In the genomic region with DNA sequence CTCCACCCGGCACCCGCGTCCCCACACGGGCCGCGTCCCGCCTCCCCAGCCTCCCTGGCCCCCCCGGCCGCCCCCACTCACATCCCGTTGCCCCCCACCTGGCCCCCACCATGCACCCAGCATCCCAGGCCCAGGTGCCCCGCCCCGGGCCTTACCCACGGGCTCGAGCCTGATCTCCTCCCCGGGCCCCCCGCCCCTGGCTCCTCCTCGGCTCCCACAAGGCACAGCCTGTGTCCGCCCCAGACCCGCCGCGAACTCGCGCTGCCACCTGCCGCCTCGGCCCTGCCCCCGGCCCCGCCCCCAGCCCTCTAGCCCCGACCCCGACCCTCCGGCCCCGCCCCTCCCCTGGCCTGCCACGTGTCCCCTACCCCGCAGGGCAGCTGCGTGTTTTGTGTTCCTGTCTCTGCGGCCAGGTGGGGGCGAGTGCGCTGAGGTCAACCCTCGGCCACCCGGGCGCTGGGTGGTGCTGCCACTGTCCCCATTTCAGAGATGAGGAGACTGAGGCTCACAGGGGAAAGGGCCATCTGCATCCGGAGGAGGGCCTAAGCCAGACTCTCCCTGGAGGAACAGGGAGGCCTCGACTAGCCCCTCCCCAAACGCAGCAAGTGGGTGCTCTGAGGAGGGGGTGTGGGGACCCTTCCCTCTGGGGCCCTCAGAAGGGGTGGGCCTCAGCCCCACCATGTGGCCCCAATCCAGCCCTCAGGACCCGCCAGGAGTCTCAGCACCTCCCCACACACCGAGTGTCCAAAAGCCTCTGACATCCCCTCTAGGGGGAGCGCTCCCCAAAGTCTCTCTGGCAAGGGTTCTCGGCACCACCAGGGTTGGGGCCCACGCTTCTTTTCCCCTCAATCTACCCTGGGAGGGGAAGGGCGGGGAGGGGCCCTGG, we compare ENCODE assay signal across 1 cellular context.
A peak's percentile ranks its signal among the peaks of the same experiment; 100 is the strongest.
TF ChIP-seq lines count a peak whose summit lies in the region.

No MANE protein-coding gene starts in this region.

TF ChIP-seq in HepG2, 621 proteins besides CTCF, POLR2A, EP300 and RAD21 (continued from another document and continues in another):
- TF ChIP-seq, protein P1, sequence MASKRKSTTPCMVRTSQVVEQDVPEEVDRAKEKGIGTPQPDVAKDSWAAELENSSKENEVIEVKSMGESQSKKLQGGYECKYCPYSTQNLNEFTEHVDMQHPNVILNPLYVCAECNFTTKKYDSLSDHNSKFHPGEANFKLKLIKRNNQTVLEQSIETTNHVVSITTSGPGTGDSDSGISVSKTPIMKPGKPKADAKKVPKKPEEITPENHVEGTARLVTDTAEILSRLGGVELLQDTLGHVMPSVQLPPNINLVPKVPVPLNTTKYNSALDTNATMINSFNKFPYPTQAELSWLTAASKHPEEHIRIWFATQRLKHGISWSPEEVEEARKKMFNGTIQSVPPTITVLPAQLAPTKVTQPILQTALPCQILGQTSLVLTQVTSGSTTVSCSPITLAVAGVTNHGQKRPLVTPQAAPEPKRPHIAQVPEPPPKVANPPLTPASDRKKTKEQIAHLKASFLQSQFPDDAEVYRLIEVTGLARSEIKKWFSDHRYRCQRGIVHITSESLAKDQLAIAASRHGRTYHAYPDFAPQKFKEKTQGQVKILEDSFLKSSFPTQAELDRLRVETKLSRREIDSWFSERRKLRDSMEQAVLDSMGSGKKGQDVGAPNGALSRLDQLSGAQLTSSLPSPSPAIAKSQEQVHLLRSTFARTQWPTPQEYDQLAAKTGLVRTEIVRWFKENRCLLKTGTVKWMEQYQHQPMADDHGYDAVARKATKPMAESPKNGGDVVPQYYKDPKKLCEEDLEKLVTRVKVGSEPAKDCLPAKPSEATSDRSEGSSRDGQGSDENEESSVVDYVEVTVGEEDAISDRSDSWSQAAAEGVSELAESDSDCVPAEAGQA (IDR thresholded peaks at IDR 0.05; ENCODE audit: low read depth) = no peak
- TF ChIP-seq, protein P1 (CRISPR knock-in tag; IDR thresholded peaks at IDR 0.05; ENCODE audit: borderline replicate concordance) = no peak
- TF ChIP-seq DMAP1 (CRISPR knock-in tag; IDR thresholded peaks at IDR 0.05) = no peak; the same call in 1 of the 2 replicates
- no peak for TF ChIP-seq KLF15 (CRISPR knock-in tag; IDR thresholded peaks at IDR 0.05; ENCODE audit: borderline replicate concordance)
- no peak for TF ChIP-seq HMGA1 (CRISPR knock-in tag; conservative IDR thresholded peaks at IDR 0.05)
- no peak for TF ChIP-seq ZNF616 (CRISPR knock-in tag; IDR thresholded peaks at IDR 0.05; ENCODE audit: low read depth)
- no peak for TF ChIP-seq SALL2 (CRISPR knock-in tag; IDR thresholded peaks at IDR 0.05)
- TF ChIP-seq, protein P2, sequence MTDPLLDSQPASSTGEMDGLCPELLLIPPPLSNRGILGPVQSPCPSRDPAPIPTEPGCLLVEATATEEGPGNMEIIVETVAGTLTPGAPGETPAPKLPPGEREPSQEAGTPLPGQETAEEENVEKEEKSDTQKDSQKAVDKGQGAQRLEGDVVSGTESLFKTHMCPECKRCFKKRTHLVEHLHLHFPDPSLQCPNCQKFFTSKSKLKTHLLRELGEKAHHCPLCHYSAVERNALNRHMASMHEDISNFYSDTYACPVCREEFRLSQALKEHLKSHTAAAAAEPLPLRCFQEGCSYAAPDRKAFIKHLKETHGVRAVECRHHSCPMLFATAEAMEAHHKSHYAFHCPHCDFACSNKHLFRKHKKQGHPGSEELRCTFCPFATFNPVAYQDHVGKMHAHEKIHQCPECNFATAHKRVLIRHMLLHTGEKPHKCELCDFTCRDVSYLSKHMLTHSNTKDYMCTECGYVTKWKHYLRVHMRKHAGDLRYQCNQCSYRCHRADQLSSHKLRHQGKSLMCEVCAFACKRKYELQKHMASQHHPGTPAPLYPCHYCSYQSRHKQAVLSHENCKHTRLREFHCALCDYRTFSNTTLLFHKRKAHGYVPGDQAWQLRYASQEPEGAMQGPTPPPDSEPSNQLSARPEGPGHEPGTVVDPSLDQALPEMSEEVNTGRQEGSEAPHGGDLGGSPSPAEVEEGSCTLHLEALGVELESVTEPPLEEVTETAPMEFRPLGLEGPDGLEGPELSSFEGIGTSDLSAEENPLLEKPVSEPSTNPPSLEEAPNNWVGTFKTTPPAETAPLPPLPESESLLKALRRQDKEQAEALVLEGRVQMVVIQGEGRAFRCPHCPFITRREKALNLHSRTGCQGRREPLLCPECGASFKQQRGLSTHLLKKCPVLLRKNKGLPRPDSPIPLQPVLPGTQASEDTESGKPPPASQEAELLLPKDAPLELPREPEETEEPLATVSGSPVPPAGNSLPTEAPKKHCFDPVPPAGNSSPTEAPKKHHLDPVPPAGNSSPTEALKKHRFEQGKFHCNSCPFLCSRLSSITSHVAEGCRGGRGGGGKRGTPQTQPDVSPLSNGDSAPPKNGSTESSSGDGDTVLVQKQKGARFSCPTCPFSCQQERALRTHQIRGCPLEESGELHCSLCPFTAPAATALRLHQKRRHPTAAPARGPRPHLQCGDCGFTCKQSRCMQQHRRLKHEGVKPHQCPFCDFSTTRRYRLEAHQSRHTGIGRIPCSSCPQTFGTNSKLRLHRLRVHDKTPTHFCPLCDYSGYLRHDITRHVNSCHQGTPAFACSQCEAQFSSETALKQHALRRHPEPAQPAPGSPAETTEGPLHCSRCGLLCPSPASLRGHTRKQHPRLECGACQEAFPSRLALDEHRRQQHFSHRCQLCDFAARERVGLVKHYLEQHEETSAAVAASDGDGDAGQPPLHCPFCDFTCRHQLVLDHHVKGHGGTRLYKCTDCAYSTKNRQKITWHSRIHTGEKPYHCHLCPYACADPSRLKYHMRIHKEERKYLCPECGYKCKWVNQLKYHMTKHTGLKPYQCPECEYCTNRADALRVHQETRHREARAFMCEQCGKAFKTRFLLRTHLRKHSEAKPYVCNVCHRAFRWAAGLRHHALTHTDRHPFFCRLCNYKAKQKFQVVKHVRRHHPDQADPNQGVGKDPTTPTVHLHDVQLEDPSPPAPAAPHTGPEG (CRISPR knock-in tag; IDR thresholded peaks at IDR 0.05) = no peak
- no peak for TF ChIP-seq ZNF619 (CRISPR knock-in tag; IDR thresholded peaks at IDR 0.05)
- TF ChIP-seq, protein P3, sequence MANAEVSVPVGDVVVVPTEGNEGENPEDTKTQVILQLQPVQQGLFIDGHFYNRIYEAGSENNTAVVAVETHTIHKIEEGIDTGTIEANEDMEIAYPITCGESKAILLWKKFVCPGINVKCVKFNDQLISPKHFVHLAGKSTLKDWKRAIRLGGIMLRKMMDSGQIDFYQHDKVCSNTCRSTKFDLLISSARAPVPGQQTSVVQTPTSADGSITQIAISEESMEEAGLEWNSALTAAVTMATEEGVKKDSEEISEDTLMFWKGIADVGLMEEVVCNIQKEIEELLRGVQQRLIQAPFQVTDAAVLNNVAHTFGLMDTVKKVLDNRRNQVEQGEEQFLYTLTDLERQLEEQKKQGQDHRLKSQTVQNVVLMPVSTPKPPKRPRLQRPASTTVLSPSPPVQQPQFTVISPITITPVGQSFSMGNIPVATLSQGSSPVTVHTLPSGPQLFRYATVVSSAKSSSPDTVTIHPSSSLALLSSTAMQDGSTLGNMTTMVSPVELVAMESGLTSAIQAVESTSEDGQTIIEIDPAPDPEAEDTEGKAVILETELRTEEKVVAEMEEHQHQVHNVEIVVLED (CRISPR knock-in tag; IDR thresholded peaks at IDR 0.05; ENCODE audit: borderline replicate concordance) = no peak
- no peak for TF ChIP-seq RFX5 (IDR thresholded peaks at IDR 0.05; ENCODE audit: low read depth, low read length)
- TF ChIP-seq POLR2G (IDR thresholded peaks at IDR 0.05; ENCODE audit: low read depth, low read length) = no peak
- no peak for TF ChIP-seq ZBTB8A (CRISPR knock-in tag; IDR thresholded peaks at IDR 0.05; ENCODE audit: borderline replicate concordance, low read depth)
- no peak for TF ChIP-seq ZNF510 (CRISPR knock-in tag; IDR thresholded peaks at IDR 0.05; ENCODE audit: low read depth)
- TF ChIP-seq, protein P4, sequence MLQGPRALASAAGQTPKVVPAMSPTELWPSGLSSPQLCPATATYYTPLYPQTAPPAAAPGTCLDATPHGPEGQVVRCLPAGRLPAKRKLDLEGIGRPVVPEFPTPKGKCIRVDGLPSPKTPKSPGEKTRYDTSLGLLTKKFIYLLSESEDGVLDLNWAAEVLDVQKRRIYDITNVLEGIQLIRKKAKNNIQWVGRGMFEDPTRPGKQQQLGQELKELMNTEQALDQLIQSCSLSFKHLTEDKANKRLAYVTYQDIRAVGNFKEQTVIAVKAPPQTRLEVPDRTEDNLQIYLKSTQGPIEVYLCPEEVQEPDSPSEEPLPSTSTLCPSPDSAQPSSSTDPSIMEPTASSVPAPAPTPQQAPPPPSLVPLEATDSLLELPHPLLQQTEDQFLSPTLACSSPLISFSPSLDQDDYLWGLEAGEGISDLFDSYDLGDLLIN (CRISPR knock-in tag; IDR thresholded peaks at IDR 0.05; ENCODE audit: borderline replicate concordance) = no peak
- TF ChIP-seq, protein P5, sequence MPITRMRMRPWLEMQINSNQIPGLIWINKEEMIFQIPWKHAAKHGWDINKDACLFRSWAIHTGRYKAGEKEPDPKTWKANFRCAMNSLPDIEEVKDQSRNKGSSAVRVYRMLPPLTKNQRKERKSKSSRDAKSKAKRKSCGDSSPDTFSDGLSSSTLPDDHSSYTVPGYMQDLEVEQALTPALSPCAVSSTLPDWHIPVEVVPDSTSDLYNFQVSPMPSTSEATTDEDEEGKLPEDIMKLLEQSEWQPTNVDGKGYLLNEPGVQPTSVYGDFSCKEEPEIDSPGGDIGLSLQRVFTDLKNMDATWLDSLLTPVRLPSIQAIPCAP (CRISPR knock-in tag; IDR thresholded peaks at IDR 0.05; ENCODE audit: low read depth) = no peak
- TF ChIP-seq KAT7 (CRISPR knock-in tag; IDR thresholded peaks at IDR 0.05; ENCODE audit: borderline replicate concordance) = no peak
- no peak for TF ChIP-seq SRSF9 (IDR thresholded peaks at IDR 0.05; ENCODE audit: borderline replicate concordance, insufficient read depth, low read depth, low read length, poor library complexity, severe bottlenecking)
- no peak for TF ChIP-seq CCAR2 (optimal IDR thresholded peaks at IDR 0.05; ENCODE audit: low read depth, low read length)
- peak; percentile 98 for TF ChIP-seq CHD4 (IDR thresholded peaks at IDR 0.05; ENCODE audit: borderline replicate concordance, low read length)
- TF ChIP-seq ZNF12 (CRISPR knock-in tag; IDR thresholded peaks at IDR 0.05) = no peak
- no peak for TF ChIP-seq ZNF850 (CRISPR knock-in tag; conservative IDR thresholded peaks at IDR 0.05)
- no peak for TF ChIP-seq TCF7L2 (IDR thresholded peaks at IDR 0.05; ENCODE audit: low read depth, low read length)
- TF ChIP-seq, protein P6, sequence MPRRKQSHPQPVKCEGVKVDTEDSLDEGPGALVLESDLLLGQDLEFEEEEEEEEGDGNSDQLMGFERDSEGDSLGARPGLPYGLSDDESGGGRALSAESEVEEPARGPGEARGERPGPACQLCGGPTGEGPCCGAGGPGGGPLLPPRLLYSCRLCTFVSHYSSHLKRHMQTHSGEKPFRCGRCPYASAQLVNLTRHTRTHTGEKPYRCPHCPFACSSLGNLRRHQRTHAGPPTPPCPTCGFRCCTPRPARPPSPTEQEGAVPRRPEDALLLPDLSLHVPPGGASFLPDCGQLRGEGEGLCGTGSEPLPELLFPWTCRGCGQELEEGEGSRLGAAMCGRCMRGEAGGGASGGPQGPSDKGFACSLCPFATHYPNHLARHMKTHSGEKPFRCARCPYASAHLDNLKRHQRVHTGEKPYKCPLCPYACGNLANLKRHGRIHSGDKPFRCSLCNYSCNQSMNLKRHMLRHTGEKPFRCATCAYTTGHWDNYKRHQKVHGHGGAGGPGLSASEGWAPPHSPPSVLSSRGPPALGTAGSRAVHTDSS (CRISPR knock-in tag; conservative IDR thresholded peaks at IDR 0.05) = no peak
- TF ChIP-seq ZNF337 (CRISPR knock-in tag; IDR thresholded peaks at IDR 0.05; ENCODE audit: borderline replicate concordance, low read depth) = no peak
- no peak for TF ChIP-seq DPF2 (CRISPR knock-in tag; IDR thresholded peaks at IDR 0.05; ENCODE audit: borderline replicate concordance, low read depth)
- TF ChIP-seq SKI (IDR thresholded peaks at IDR 0.05; ENCODE audit: partially characterized antibody) = peak; percentile 18
- no peak for TF ChIP-seq SP1 (IDR thresholded peaks at IDR 0.05)
- TF ChIP-seq SP1 (CRISPR knock-in tag; IDR thresholded peaks at IDR 0.05) = peak; percentile 53; the same call in 1 of the 2 replicates
- TF ChIP-seq, protein P7, sequence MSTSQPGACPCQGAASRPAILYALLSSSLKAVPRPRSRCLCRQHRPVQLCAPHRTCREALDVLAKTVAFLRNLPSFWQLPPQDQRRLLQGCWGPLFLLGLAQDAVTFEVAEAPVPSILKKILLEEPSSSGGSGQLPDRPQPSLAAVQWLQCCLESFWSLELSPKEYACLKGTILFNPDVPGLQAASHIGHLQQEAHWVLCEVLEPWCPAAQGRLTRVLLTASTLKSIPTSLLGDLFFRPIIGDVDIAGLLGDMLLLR (CRISPR knock-in tag; IDR thresholded peaks at IDR 0.05) = no peak
- TF ChIP-seq SRF (IDR thresholded peaks at IDR 0.05; ENCODE audit: low read depth, low read length) = no peak
- no peak for TF ChIP-seq PCBP2 (optimal IDR thresholded peaks at IDR 0.05; ENCODE audit: low read depth, low read length, poor library complexity, severe bottlenecking)
- TF ChIP-seq, protein P8, sequence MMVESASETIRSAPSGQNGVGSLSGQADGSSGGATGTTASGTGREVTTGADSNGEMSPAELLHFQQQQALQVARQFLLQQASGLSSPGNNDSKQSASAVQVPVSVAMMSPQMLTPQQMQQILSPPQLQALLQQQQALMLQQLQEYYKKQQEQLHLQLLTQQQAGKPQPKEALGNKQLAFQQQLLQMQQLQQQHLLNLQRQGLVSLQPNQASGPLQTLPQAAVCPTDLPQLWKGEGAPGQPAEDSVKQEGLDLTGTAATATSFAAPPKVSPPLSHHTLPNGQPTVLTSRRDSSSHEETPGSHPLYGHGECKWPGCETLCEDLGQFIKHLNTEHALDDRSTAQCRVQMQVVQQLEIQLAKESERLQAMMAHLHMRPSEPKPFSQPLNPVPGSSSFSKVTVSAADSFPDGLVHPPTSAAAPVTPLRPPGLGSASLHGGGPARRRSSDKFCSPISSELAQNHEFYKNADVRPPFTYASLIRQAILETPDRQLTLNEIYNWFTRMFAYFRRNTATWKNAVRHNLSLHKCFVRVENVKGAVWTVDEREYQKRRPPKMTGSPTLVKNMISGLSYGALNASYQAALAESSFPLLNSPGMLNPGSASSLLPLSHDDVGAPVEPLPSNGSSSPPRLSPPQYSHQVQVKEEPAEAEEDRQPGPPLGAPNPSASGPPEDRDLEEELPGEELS (CRISPR knock-in tag; IDR thresholded peaks at IDR 0.05) = no peak
- 0 out of 2 replicates have a peak, but pooled peaks have one; percentile 2 for TF ChIP-seq ZNF768 (CRISPR knock-in tag; IDR thresholded peaks at IDR 0.05)
